ENCODE assay signal across 21 cellular contexts in genomic region chr5:160547061-160547460, GRCh38.
"Had no signal": no experiment of that assay in that cellular context is flagged by ENCODE, and none has a peak within 500 bp of the region (broad histone marks: within the 10 kb centered on the region; RNA-seq: fewer than 3 reads in every experiment).

No MANE protein-coding gene starts in this region.

- H3K36me3 Mint-ChIP-seq: stimulated activated effector memory CD8-positive, alpha-beta T cell treated with anti-CD3 and anti-CD28 coated beads, Interleukin-12 subunit alpha, Interleukin-12 subunit beta, amount 100 ng/mL, for 72 hours; type B pancreatic cell had no signal

- H3K4me3 Mint-ChIP-seq: effector memory CD8-positive, alpha-beta T cell; naive B cell; nephron; stimulated activated effector memory CD8-positive, alpha-beta T cell treated with anti-CD3 and anti-CD28 coated beads, Interleukin-12 subunit alpha, Interleukin-12 subunit beta, amount 100 ng/mL, for 72 hours; type B pancreatic cell had no signal

- H3K27me3 Mint-ChIP-seq: naive B cell, progenitor cell of endocrine pancreas had no signal

- H3K27ac Mint-ChIP-seq: effector memory CD8-positive, alpha-beta T cell; nephron; progenitor cell of endocrine pancreas; stimulated activated effector memory CD8-positive, alpha-beta T cell treated with anti-CD3 and anti-CD28 coated beads, Interleukin-12 subunit alpha, Interleukin-12 subunit beta, amount 100 ng/mL, for 72 hours; type B pancreatic cell had no signal

- DNase-seq: effector memory CD8-positive, alpha-beta T cell; heart left ventricle; hippocampal formation; mesendoderm; naive B cell; occipital lobe; pancreas; right cardiac atrium; small intestine; stimulated activated CD4-positive, alpha-beta T cell treated with anti-CD3 and anti-CD28 coated beads, Interleukin-12 subunit alpha, Interleukin-12 subunit beta, amount 100 ng/mL, for 4 hours; stimulated activated CD4-positive, alpha-beta T cell treated with anti-CD3 and anti-CD28 coated beads, Interleukin-4, amount 100 ng/mL, for 1 hour; stimulated activated CD8-positive, alpha-beta memory T cell treated with anti-CD3 and anti-CD28 coated beads, Interleukin-4, amount 100 ng/mL, for 48 hours; stimulated activated naive CD8-positive, alpha-beta T cell treated with anti-CD3 and anti-CD28 coated beads, Interleukin-15, Interleukin-2, amounts not matched to agents 100 U/mL and 50 U/mL, for 24 hours; thyroid gland had no signal

- H3K4me1 Mint-ChIP-seq: naive B cell; nephron; stimulated activated effector memory CD8-positive, alpha-beta T cell treated with anti-CD3 and anti-CD28 coated beads, Interleukin-12 subunit alpha, Interleukin-12 subunit beta, amount 100 ng/mL, for 72 hours had no signal

- ATAC-seq: effector memory CD8-positive, alpha-beta T cell; heart left ventricle; pancreas; right cardiac atrium; stimulated activated effector memory CD8-positive, alpha-beta T cell treated with anti-CD3 and anti-CD28 coated beads, Interleukin-12 subunit alpha, Interleukin-12 subunit beta, amount 100 ng/mL, for 72 hours; stimulated activated naive CD8-positive, alpha-beta T cell treated with anti-CD3 and anti-CD28 coated beads, Interleukin-15, Interleukin-2, amounts not matched to agents 100 U/mL and 50 U/mL, for 24 hours had no signal

- FAIRE-seq: frontal cortex, pancreas, small intestine, urothelium cell line had no signal

- H3K27ac ChIP-seq: heart left ventricle, pancreas, suprapubic skin, thyroid gland had no signal

- H3K9me3 Mint-ChIP-seq: effector memory CD8-positive, alpha-beta T cell; nephron; stimulated activated effector memory CD8-positive, alpha-beta T cell treated with anti-CD3 and anti-CD28 coated beads, Interleukin-12 subunit alpha, Interleukin-12 subunit beta, amount 100 ng/mL, for 72 hours; type B pancreatic cell had no signal
